In the genomic region with DNA sequence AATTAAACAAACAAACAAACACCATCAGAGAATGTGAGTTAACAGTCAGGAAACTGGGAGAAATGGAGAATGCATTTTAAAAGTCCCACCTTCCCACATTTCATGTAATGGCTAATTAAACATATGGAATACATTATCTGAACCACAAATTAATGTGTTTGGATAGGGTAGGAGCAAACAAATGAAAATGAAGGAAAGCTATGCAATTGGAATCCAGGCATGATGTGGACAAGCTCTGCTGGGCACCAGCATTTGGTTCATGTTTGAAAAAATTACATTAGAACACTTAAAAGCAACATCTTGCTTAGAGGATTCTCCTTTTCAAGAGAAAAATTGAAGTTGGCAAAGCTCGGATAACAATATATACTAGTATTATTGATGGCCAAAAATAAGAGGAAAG, we compare ENCODE assay signal across 1 cellular context.
TF ChIP-seq lines count a peak whose summit lies in the region.

No MANE protein-coding gene starts in this region.

TF ChIP-seq in IMR-90, 13 proteins besides CTCF, POLR2A, EP300 and RAD21 (continued from another document):
- TF ChIP-seq, protein P1, sequence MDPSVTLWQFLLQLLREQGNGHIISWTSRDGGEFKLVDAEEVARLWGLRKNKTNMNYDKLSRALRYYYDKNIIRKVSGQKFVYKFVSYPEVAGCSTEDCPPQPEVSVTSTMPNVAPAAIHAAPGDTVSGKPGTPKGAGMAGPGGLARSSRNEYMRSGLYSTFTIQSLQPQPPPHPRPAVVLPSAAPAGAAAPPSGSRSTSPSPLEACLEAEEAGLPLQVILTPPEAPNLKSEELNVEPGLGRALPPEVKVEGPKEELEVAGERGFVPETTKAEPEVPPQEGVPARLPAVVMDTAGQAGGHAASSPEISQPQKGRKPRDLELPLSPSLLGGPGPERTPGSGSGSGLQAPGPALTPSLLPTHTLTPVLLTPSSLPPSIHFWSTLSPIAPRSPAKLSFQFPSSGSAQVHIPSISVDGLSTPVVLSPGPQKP (IDR thresholded peaks at IDR 0.05; ENCODE audit: borderline replicate concordance, low read depth, low read length), result no peak
- TF ChIP-seq MAZ (IDR thresholded peaks at IDR 0.05; ENCODE audit: borderline replicate concordance, low read depth, low read length), result no peak
- no peak for TF ChIP-seq CHD1 (IDR thresholded peaks at IDR 0.05; ENCODE audit: low read depth, low read length)
- TF ChIP-seq NFE2L2 (IDR thresholded peaks at IDR 0.05; ENCODE audit: low read depth, low read length), result no peak
- no peak for TF ChIP-seq CEBPB (IDR thresholded peaks at IDR 0.05; ENCODE audit: low read depth, low read length)
- no peak for TF ChIP-seq RFX5 (IDR thresholded peaks at IDR 0.05; ENCODE audit: low read depth, low read length)
- TF ChIP-seq BHLHE40 (IDR thresholded peaks at IDR 0.05; ENCODE audit: low read depth, low read length), result no peak
- no peak for TF ChIP-seq SMC3 (IDR thresholded peaks at IDR 0.05; ENCODE audit: low read depth, low read length)
- TF ChIP-seq MAFK (IDR thresholded peaks at IDR 0.05; ENCODE audit: low read depth, low read length), result no peak
- no peak for TF ChIP-seq FOS (IDR thresholded peaks at IDR 0.05; ENCODE audit: low read depth, low read length)
- TF ChIP-seq MXI1 (IDR thresholded peaks at IDR 0.05; ENCODE audit: borderline replicate concordance, low read depth, low read length), result no peak
- TF ChIP-seq USF2 (IDR thresholded peaks at IDR 0.05; ENCODE audit: low read depth, low read length), result no peak
